ENCODE assay signal across 8 cellular contexts in genomic region chrX:39819921-39820849, GRCh38.
DNase-seq lines count a peak whose midpoint lies in the region; ATAC-seq, FAIRE-seq and TF ChIP-seq lines count a peak whose summit lies in the region.

No MANE protein-coding gene starts in this region.

- no peak overlapping the region for H3K4me3 ChIP-seq in liver (ENCODE audit: low read depth in 1 of 3, low read length in 3 of 3)
- no peak overlapping the region for H3K4me3 ChIP-seq in HepG2 (replicated peaks in 1 of 3; ENCODE audit: insufficient read depth in 1 of 3, low read depth in 2 of 3, low read length in 3 of 3)
- H3K4me3 ChIP-seq in keratinocyte (ENCODE audit: control insufficient read depth in 2 of 3, extremely low read depth in 1 of 3, insufficient read depth in 2 of 3, low read depth in 1 of 3, low read length in 3 of 3) = no peak overlapping the region
- peak overlapping the region in 3 of 4 donors; percentile 38 to 47 (median 47) for H3K4me3 ChIP-seq in upper lobe of left lung

- H3K4me2 ChIP-seq in HepG2 (ENCODE audit: low read depth, low read length) (no peak overlapping the region), keratinocyte (ENCODE audit: control insufficient read depth, extremely low read depth, insufficient read depth, low read depth, low read length) (peak overlapping the region; percentile 45)

- H3K9ac ChIP-seq in liver (ENCODE audit: low read depth in 1 of 2, low read length in 2 of 2) (no peak overlapping the region), HepG2 (ENCODE audit: insufficient read depth, low read depth, low read length) (no peak overlapping the region), keratinocyte (ENCODE audit: control insufficient read depth, extremely low read depth, insufficient read depth, low read length) (no peak overlapping the region)

- WGBS in liver = 71% methylated on average over 34 of the region's 34 CpGs
- WGBS in HepG2 (ENCODE audit: low lambda C conversion rate) = 60% methylated on average over 17 of the region's 34 CpGs
- WGBS in upper lobe of left lung, 2 donors = 35 to 39% methylated on average over 9 to 29 of the region's 34 CpGs

- no peaks in the 10 kb centered on the region for H4K20me1 ChIP-seq in HepG2 (ENCODE audit: insufficient read depth, low read length)
- no peaks in the 10 kb centered on the region for H4K20me1 ChIP-seq in keratinocyte (ENCODE audit: control insufficient read depth, extremely low read depth, insufficient read depth, low read length)

- TF ChIP-seq EP300 in HepG2 (IDR thresholded peaks at IDR 0.05; ENCODE audit: low read depth in 2 of 2, low read length in 2 of 2) = no peak
- TF ChIP-seq EP300 in HepG2 (CRISPR knock-in tag; IDR thresholded peaks at IDR 0.05; ENCODE audit: borderline replicate concordance) = no peak
- peak in 1 of 4 donors; percentile 26 for TF ChIP-seq EP300 in upper lobe of left lung (IDR thresholded peaks at IDR 0.05)

- dilution Hi-C loops in keratinocyte (cut with MboI; ENCODE audit: extremely low pct_ligation_motif_present, low sequenced_read_pairs) = no loop called here

- DNase-seq in HepG2 (ENCODE audit: low spot score) (no peak), amniotic epithelial cell (ENCODE audit: low read depth) (peak; percentile 48), keratinocyte (ENCODE audit: low read depth, low spot score) (no peak), upper lobe of left lung (peak; percentile 26 to 45), NCI-H446 treated with DMSO at 0.1 percent for 48 hours (lab: John Stamatoyannopoulos, UW) (no peak), mucosa of gallbladder (ENCODE audit: low spot score) (no peak), KBM-7 (no peak)

- FAIRE-seq in HepG2 (lab: Jason Lieb, UNC) (no peak), keratinocyte (lab: Jason Lieb, UNC) (no peak)

- H3K27me3 ChIP-seq in liver (ENCODE audit: control insufficient read depth in 4 of 4, insufficient read depth in 4 of 4, low read length in 3 of 4) = no peaks in the 10 kb centered on the region
- H3K27me3 ChIP-seq in HepG2 (ENCODE audit: control insufficient read depth in 1 of 2, insufficient read depth in 2 of 2, low read length in 2 of 2) = peaks cover 0 to 2% of the 10 kb centered on the region in 2 experiments; a peak in 2 of 5 replicates
- H3K27me3 ChIP-seq in keratinocyte (ENCODE audit: control insufficient read depth, extremely low read depth, insufficient read depth, low read length) = peaks cover 9% of the 10 kb centered on the region
- H3K27me3 ChIP-seq in upper lobe of left lung = peaks cover 0 to 12% (median 0%) of the 10 kb centered on the region in 4 donors

- TF ChIP-seq CTCF in liver (IDR thresholded peaks at IDR 0.05; ENCODE audit: low read depth, low read length, missing input control) (no peak), HepG2 (CRISPR knock-in tag; IDR thresholded peaks at IDR 0.05) (no peak), keratinocyte (optimal IDR thresholded peaks at IDR 0.05 in 1 of 3, IDR thresholded peaks at IDR 0.05 in 1 of 3, conservative IDR thresholded peaks at IDR 0.05 in 1 of 3; ENCODE audit: extremely low read depth in 1 of 3, insufficient read depth in 2 of 3, low read length in 3 of 3) (no peak), upper lobe of left lung (IDR thresholded peaks at IDR 0.05) (no peak)

- in situ Hi-C loops in HepG2 (cut with HindIII; ENCODE audit: extremely low pct_ligation_motif_present, low pct_unique_long_range_greater_than_20kb) (no loop called here), KBM-7 (cut with MboI; ENCODE audit: low pct_unique_long_range_greater_than_20kb, low sequenced_read_pairs) (no loop called here)

- intact Hi-C loops in HepG2 (cut with micrococcal nuclease; ENCODE audit: unreplicated experiment) = no loop called here

- BruUV-seq in HepG2 (replicated peaks; lab: Mats Ljungman, UMichigan) = no TSS peak

- H3K79me2 ChIP-seq in HepG2 (ENCODE audit: insufficient read depth, low read length) (no peaks in the 10 kb centered on the region), keratinocyte (ENCODE audit: control insufficient read depth, insufficient read depth, low read length) (no peaks in the 10 kb centered on the region)

- H3K27ac ChIP-seq in liver (ENCODE audit: low read depth in 1 of 2, low read length in 2 of 2) = no peak overlapping the region
- H3K27ac ChIP-seq in HepG2 (ENCODE audit: extremely low read length, insufficient read depth, low read length) = no peak overlapping the region
- no peak overlapping the region for H3K27ac ChIP-seq in keratinocyte (ENCODE audit: control insufficient read depth, insufficient read depth, low read length)
- H3K27ac ChIP-seq in upper lobe of left lung = peak overlapping the region in 1 of 4 donors; percentile 55

- H3K9me3 ChIP-seq in liver (ENCODE audit: control insufficient read depth in 4 of 4, low read length in 3 of 4) = peaks cover 0 to 9% (median 4%) of the 10 kb centered on the region in 4 donors
- H3K9me3 ChIP-seq in HepG2 (ENCODE audit: low read length) = no peaks in the 10 kb centered on the region
- H3K9me3 ChIP-seq in keratinocyte (ENCODE audit: control insufficient read depth, low read depth, low read length) = no peaks in the 10 kb centered on the region
- H3K9me3 ChIP-seq in upper lobe of left lung = peaks cover 0 to 17% (median 0%) of the 10 kb centered on the region in 4 donors

- H2AFZ ChIP-seq in HepG2 (ENCODE audit: low read length) = no peak overlapping the region
- H2AFZ ChIP-seq in keratinocyte (ENCODE audit: control insufficient read depth, low read length) = no peak overlapping the region

- H3K9me1 ChIP-seq in keratinocyte (ENCODE audit: control insufficient read depth, extremely low read depth, insufficient read depth, low read length) = no peaks in the 10 kb centered on the region

- POLR2A ChIA-PET in HepG2 (lab: Yijun Ruan, JAX) = no interaction called here

- peak in 1 of 2 donors; percentile 43 for TF ChIP-seq RAD21 in liver (IDR thresholded peaks at IDR 0.05)
- no peak for TF ChIP-seq RAD21 in HepG2 (CRISPR knock-in tag; IDR thresholded peaks at IDR 0.05)

- TF ChIP-seq POLR2A in HepG2 (IDR thresholded peaks at IDR 0.05; ENCODE audit: insufficient read depth in 1 of 2, low read depth in 2 of 2, low read length in 2 of 2) (no peak), upper lobe of left lung (IDR thresholded peaks at IDR 0.05) (no peak)

- ATAC-seq in HepG2 (no peak), upper lobe of left lung (ENCODE audit: low FRiP score in 2 of 2) (no peak)

- H3K4me1 ChIP-seq in liver (ENCODE audit: control insufficient read depth in 4 of 4, insufficient read depth in 4 of 4, low read length in 3 of 4) (peaks cover 8 to 29% (median 22%) of the 10 kb centered on the region in 4 donors), HepG2 (ENCODE audit: insufficient read depth, low read length) (peaks cover 11% of the 10 kb centered on the region; the same call in 1 of the 2 replicates), keratinocyte (ENCODE audit: control insufficient read depth, extremely low read depth, insufficient read depth, low read length) (no peaks in the 10 kb centered on the region), upper lobe of left lung (peaks cover 3 to 16% (median 10%) of the 10 kb centered on the region in 4 donors)

- H3K36me3 ChIP-seq in liver (ENCODE audit: control insufficient read depth in 4 of 4, insufficient read depth in 3 of 4, low read depth in 1 of 4, low read length in 3 of 4) = no peaks in the 10 kb centered on the region
- no peaks in the 10 kb centered on the region for H3K36me3 ChIP-seq in HepG2 (replicated peaks in 1 of 2; ENCODE audit: control insufficient read depth in 1 of 2, insufficient read depth in 2 of 2, low read length in 2 of 2)
- H3K36me3 ChIP-seq in keratinocyte (ENCODE audit: control insufficient read depth in 2 of 2, extremely low read depth in 1 of 2, insufficient read depth in 2 of 2, low read length in 2 of 2) = no peaks in the 10 kb centered on the region
- H3K36me3 ChIP-seq in upper lobe of left lung = no peaks in the 10 kb centered on the region

- CTCF ChIA-PET in HepG2 (lab: Yijun Ruan, JAX; ENCODE audit: low intra/inter-chr PET ratio, low total read pairs) = no interaction called here

TF ChIP-seq in liver, 16 proteins besides CTCF, POLR2A, EP300 and RAD21 (continues in another document):
- no peak for TF ChIP-seq SP1 (IDR thresholded peaks at IDR 0.05)

TF ChIP-seq in HepG2, 621 proteins besides CTCF, POLR2A, EP300 and RAD21 (continues in another document):
- TF ChIP-seq ZNF136 (CRISPR knock-in tag; IDR thresholded peaks at IDR 0.05; ENCODE audit: low read depth) = no peak
- no peak for TF ChIP-seq ZFP41 (CRISPR knock-in tag; IDR thresholded peaks at IDR 0.05; ENCODE audit: borderline replicate concordance)
- TF ChIP-seq ARID3A (IDR thresholded peaks at IDR 0.05; ENCODE audit: low read depth, low read length) = no peak
- no peak for TF ChIP-seq ZNF138 (CRISPR knock-in tag; IDR thresholded peaks at IDR 0.05; ENCODE audit: low read depth)
- TF ChIP-seq TIGD3 (CRISPR knock-in tag; IDR thresholded peaks at IDR 0.05; ENCODE audit: borderline replicate concordance) = no peak
- TF ChIP-seq GTF3A (CRISPR knock-in tag; conservative IDR thresholded peaks at IDR 0.05) = no peak
- TF ChIP-seq MAFG (CRISPR knock-in tag; IDR thresholded peaks at IDR 0.05) = no peak
- no peak for TF ChIP-seq IKZF1 (IDR thresholded peaks at IDR 0.05)
- no peak for TF ChIP-seq ARNTL (CRISPR knock-in tag; IDR thresholded peaks at IDR 0.05)

Comparison
In these comparisons a context has a peak if more than half of its experiments do, and no peak if none do; other contexts are left out.
1. H3K4me3 ChIP-seq: peak in upper lobe of left lung (3 of 4); none in liver (0 of 3), HepG2 (0 of 3) and keratinocyte (0 of 3).
2. DNase-seq: peak in amniotic epithelial cell (single experiment) and upper lobe of left lung (2 of 2); none in HepG2 (single experiment), keratinocyte (single experiment), NCI-H446 treated with DMSO at 0.1 percent for 48 hours (single experiment), mucosa of gallbladder (single experiment) and KBM-7 (single experiment).